Comparison of ENCODE assay signal across 1 cellular context in genomic region chr16:46689492-46690280, GRCh38.
TF ChIP-seq lines count a peak whose summit lies in the region.

A gene with protein sequence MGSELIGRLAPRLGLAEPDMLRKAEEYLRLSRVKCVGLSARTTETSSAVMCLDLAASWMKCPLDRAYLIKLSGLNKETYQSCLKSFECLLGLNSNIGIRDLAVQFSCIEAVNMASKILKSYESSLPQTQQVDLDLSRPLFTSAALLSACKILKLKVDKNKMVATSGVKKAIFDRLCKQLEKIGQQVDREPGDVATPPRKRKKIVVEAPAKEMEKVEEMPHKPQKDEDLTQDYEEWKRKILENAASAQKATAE (plus strand): TSS chr16:46689659. CDS start chr16:46689706, 47 bp downstream.

TF ChIP-seq in K562, 482 proteins besides CTCF, POLR2A, EP300 and RAD21 (continued from another document and continues in another):
- TF ChIP-seq, protein P1, sequence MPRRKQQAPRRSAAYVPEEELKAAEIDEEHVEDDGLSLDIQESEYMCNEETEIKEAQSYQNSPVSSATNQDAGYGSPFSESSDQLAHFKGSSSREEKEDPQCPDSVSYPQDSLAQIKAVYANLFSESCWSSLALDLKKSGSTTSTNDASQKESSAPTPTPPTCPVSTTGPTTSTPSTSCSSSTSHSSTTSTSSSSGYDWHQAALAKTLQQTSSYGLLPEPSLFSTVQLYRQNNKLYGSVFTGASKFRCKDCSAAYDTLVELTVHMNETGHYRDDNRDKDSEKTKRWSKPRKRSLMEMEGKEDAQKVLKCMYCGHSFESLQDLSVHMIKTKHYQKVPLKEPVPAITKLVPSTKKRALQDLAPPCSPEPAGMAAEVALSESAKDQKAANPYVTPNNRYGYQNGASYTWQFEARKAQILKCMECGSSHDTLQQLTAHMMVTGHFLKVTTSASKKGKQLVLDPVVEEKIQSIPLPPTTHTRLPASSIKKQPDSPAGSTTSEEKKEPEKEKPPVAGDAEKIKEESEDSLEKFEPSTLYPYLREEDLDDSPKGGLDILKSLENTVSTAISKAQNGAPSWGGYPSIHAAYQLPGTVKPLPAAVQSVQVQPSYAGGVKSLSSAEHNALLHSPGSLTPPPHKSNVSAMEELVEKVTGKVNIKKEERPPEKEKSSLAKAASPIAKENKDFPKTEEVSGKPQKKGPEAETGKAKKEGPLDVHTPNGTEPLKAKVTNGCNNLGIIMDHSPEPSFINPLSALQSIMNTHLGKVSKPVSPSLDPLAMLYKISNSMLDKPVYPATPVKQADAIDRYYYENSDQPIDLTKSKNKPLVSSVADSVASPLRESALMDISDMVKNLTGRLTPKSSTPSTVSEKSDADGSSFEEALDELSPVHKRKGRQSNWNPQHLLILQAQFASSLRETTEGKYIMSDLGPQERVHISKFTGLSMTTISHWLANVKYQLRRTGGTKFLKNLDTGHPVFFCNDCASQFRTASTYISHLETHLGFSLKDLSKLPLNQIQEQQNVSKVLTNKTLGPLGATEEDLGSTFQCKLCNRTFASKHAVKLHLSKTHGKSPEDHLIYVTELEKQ (CRISPR knock-in tag; IDR thresholded peaks at IDR 0.05) = no peak
- TF ChIP-seq GTF2E2 (tag; IDR thresholded peaks at IDR 0.05) (no peak), FUS (optimal IDR thresholded peaks at IDR 0.05; ENCODE audit: low read depth, low read length) (no peak), ELF2 (CRISPR knock-in tag; IDR thresholded peaks at IDR 0.05) (no peak), POLR2B (IDR thresholded peaks at IDR 0.05; ENCODE audit: low read depth, partially characterized antibody) (peak; percentile 76), MCM7 (IDR thresholded peaks at IDR 0.05) (no peak), ETV5 (CRISPR knock-in tag; IDR thresholded peaks at IDR 0.05; ENCODE audit: low read depth) (no peak), BDP1 (IDR thresholded peaks at IDR 0.05; ENCODE audit: insufficient read depth, insufficient read length) (no peak), YY1 (IDR thresholded peaks at IDR 0.05; ENCODE audit: borderline replicate concordance in 1 of 3, control insufficient read depth in 1 of 3, extremely low read depth in 1 of 3, insufficient read depth in 3 of 3, insufficient read length in 1 of 3, insufficient replicate concordance in 2 of 3, low read depth in 1 of 3, low read length in 2 of 3) (peak in 2 of 3 experiments; percentile 28 to 40), MEIS2 (IDR thresholded peaks at IDR 0.05; ENCODE audit: partially characterized antibody) (peak; percentile 80), HMBOX1 (IDR thresholded peaks at IDR 0.05) (no peak), RBFOX2 (IDR thresholded peaks at IDR 0.05; ENCODE audit: low read depth, low read length) (peak; percentile 93), FIP1L1 (IDR thresholded peaks at IDR 0.05; ENCODE audit: low read depth, low read length, poor library complexity, severe bottlenecking) (peak; percentile 36), HES1 (IDR thresholded peaks at IDR 0.05; ENCODE audit: low read depth) (no peak), GABPB2 (CRISPR knock-in tag; conservative IDR thresholded peaks at IDR 0.05) (no peak), ASH1L (IDR thresholded peaks at IDR 0.05; ENCODE audit: borderline replicate concordance, low read depth, partially characterized antibody) (peak; percentile 85), SETDB1 (IDR thresholded peaks at IDR 0.05; ENCODE audit: low read length) (no peak), OTX1 (CRISPR knock-in tag; IDR thresholded peaks at IDR 0.05) (no peak), SIRT6 (IDR thresholded peaks at IDR 0.05; ENCODE audit: low read depth, low read length) (no peak), UBTF (IDR thresholded peaks at IDR 0.05; ENCODE audit: borderline replicate concordance in 1 of 2, low read depth in 2 of 2, low read length in 2 of 2) (0 out of 4 replicates have a peak, but pooled peaks of 1 of the 2 experiments have one; percentile 61), TGIF2 (CRISPR knock-in tag; IDR thresholded peaks at IDR 0.05) (no peak), RFX7 (CRISPR knock-in tag; IDR thresholded peaks at IDR 0.05) (no peak), HOXB6 (CRISPR knock-in tag; IDR thresholded peaks at IDR 0.05; ENCODE audit: borderline replicate concordance) (no peak), HMGN3 (IDR thresholded peaks at IDR 0.05; ENCODE audit: borderline replicate concordance, extremely low read depth, insufficient read length, low read depth, low read length) (no peak), ESRRA (IDR thresholded peaks at IDR 0.05; ENCODE audit: borderline replicate concordance, low read depth) (no peak), PHTF2 (CRISPR knock-in tag; IDR thresholded peaks at IDR 0.05) (no peak), THRAP3 (IDR thresholded peaks at IDR 0.05; ENCODE audit: borderline replicate concordance) (no peak), NR2C2 (CRISPR knock-in tag; IDR thresholded peaks at IDR 0.05) (no peak), NR2C2 (tag; IDR thresholded peaks at IDR 0.05) (no peak), IFI16 (CRISPR knock-in tag; IDR thresholded peaks at IDR 0.05) (no peak), SREBF2 (CRISPR knock-in tag; IDR thresholded peaks at IDR 0.05) (no peak), EHMT2 (IDR thresholded peaks at IDR 0.05) (no peak), SLC30A9 (CRISPR knock-in tag; IDR thresholded peaks at IDR 0.05) (no peak), MEF2A (IDR thresholded peaks at IDR 0.05; ENCODE audit: control insufficient read depth, low read depth, low read length) (no peak), ZKSCAN3 (CRISPR knock-in tag; IDR thresholded peaks at IDR 0.05) (no peak), CREB1 (IDR thresholded peaks at IDR 0.05) (0 out of 2 replicates have a peak, but pooled peaks have one; percentile 23), CREB1 (CRISPR knock-in tag; IDR thresholded peaks at IDR 0.05) (peak; percentile 39; the same call in 1 of the 2 replicates), ZFP1 (CRISPR knock-in tag; IDR thresholded peaks at IDR 0.05) (no peak), TBP (optimal IDR thresholded peaks at IDR 0.05; ENCODE audit: low read depth, low read length) (peak; percentile 84), WHSC1 (IDR thresholded peaks at IDR 0.05; ENCODE audit: low read length) (no peak), HNRNPUL1 (IDR thresholded peaks at IDR 0.05; ENCODE audit: low read length) (no peak), HNRNPLL (IDR thresholded peaks at IDR 0.05; ENCODE audit: low read depth, low read length, poor library complexity, severe bottlenecking) (peak; percentile 59), POLR2AphosphoS5 (IDR thresholded peaks at IDR 0.05; ENCODE audit: control insufficient read depth, insufficient read depth, low read depth, low read length) (peak; percentile 68), ZNF695 (CRISPR knock-in tag; IDR thresholded peaks at IDR 0.05) (no peak), TAF15 (IDR thresholded peaks at IDR 0.05; ENCODE audit: low read depth, low read length) (no peak), ZNF395 (CRISPR knock-in tag; IDR thresholded peaks at IDR 0.05) (no peak)
- TF ChIP-seq, protein P2, sequence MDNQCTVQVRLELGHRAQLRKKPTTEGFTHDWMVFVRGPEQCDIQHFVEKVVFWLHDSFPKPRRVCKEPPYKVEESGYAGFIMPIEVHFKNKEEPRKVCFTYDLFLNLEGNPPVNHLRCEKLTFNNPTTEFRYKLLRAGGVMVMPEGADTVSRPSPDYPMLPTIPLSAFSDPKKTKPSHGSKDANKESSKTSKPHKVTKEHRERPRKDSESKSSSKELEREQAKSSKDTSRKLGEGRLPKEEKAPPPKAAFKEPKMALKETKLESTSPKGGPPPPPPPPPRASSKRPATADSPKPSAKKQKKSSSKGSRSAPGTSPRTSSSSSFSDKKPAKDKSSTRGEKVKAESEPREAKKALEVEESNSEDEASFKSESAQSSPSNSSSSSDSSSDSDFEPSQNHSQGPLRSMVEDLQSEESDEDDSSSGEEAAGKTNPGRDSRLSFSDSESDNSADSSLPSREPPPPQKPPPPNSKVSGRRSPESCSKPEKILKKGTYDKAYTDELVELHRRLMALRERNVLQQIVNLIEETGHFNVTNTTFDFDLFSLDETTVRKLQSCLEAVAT (IDR thresholded peaks at IDR 0.05) = 0 out of 4 replicates have a peak, but pooled peaks of 1 of the 2 experiments have one; percentile 28
- TF ChIP-seq, protein P3, sequence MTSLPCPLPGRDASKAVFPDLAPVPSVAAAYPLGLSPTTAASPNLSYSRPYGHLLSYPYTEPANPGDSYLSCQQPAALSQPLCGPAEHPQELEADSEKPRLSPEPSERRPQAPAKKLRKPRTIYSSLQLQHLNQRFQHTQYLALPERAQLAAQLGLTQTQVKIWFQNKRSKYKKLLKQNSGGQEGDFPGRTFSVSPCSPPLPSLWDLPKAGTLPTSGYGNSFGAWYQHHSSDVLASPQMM (CRISPR knock-in tag; IDR thresholded peaks at IDR 0.05) = no peak
